Comparison of ENCODE assay signal across 19 cellular contexts in the genomic region with DNA sequence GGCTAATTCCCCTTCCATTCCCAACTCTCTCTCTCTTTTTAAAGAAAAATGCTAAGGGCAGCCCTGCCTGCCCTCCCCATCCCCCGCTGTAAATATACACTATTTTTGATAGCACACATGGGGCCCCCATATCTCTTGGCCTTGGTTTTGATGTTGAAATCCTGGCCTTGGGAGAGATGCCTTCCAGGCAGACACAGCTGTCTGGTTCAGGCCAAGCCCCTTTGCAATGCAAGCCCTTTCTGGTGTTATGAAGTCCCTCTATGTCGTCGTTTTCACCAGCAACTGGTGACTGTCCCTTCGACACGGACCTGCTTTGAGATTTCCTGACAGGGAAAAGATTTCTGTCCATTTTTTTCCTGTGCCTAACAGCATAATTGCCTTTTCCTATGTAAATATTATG. TPM values are rescaled to one million over a fixed set of nuclear protein-coding genes. Genes with fewer than 3 reads are reported as not detected.
A peak's percentile ranks its signal among the peaks of the same experiment; 100 is the strongest.
DNase-seq lines count a peak whose midpoint lies in the region; ATAC-seq and TF ChIP-seq lines count a peak whose summit lies in the region.
"Had no signal": no experiment of that assay in that cellular context is flagged by ENCODE, and none has a peak within 500 bp of the region (broad histone marks: within the 10 kb centered on the region; RNA-seq: fewer than 3 reads in every experiment).

No MANE protein-coding gene starts in this region.

- peaks cover 24% of the 10 kb centered on the region for H3K4me1 Mint-ChIP-seq in CD4-positive, alpha-beta T cell (ENCODE audit: low read depth)
- peaks cover 7% of the 10 kb centered on the region for H3K4me1 Mint-ChIP-seq in osteocyte (ENCODE audit: unreplicated experiment)

- intact Hi-C loops in CD4-positive, alpha-beta T cell (cut with DNase I, micrococcal nuclease), result loop anchor here in 1 of 2 experiments (10.0 kb wide), 1 partner anchor 355 kb away; no protein-coding TSS in a partner anchor

- no peaks in the 10 kb centered on the region for H3K36me3 Mint-ChIP-seq in CD4-positive, alpha-beta T cell (ENCODE audit: low read depth)
- H3K36me3 Mint-ChIP-seq in osteocyte (ENCODE audit: unreplicated experiment), result no peaks in the 10 kb centered on the region

- no peak for ATAC-seq in CD4-positive, alpha-beta T cell (ENCODE audit: poor library complexity)
- ATAC-seq: psoas muscle had no signal

- H3K9me3 Mint-ChIP-seq in CD4-positive, alpha-beta T cell, result no peaks in the 10 kb centered on the region
- no peaks in the 10 kb centered on the region for H3K9me3 Mint-ChIP-seq in osteocyte (ENCODE audit: unreplicated experiment)

- H3K27ac ChIP-seq in CD4-positive, alpha-beta T cell (ENCODE audit: low read depth, low read length), result no peak overlapping the region
- H3K27ac ChIP-seq: brain microvascular endothelial cell, dorsolateral prefrontal cortex, KMS-11, psoas muscle had no signal

- H3K27ac Mint-ChIP-seq in CD4-positive, alpha-beta T cell, result no peak overlapping the region
- H3K27ac Mint-ChIP-seq in osteocyte (ENCODE audit: unreplicated experiment), result no peak overlapping the region
- H3K27ac Mint-ChIP-seq: H9 had no signal

- TF ChIP-seq CTCF in CD4-positive, alpha-beta T cell (IDR thresholded peaks at IDR 0.05), result no peak
- no peak for TF ChIP-seq CTCF in osteocyte (IDR thresholded peaks at IDR 0.05)

- DNase-seq in CD4-positive, alpha-beta T cell, result no peak
- DNase-seq in H7 (peak; percentile 16), iPS-NIHi11 (ENCODE audit: low spot score) (peak; percentile 1), osteocyte (ENCODE audit: extremely low spot score, unreplicated experiment) (peak; percentile 64), SK-N-DZ (ENCODE audit: low spot score) (no peak), NCI-H345 (lab: John Stamatoyannopoulos, UW) (no peak)
- no peak for DNase-seq in stimulated activated CD8-positive, alpha-beta memory T cell treated with anti-CD3 and anti-CD28 coated beads, Interleukin-4, amount 100 ng/mL, for 48 hours
- DNase-seq: activated naive CD4-positive, alpha-beta T cell; brain microvascular endothelial cell; dorsolateral prefrontal cortex; GDM1; H9; kidney glomerular epithelial cell; NCI-H1092 treated with DMSO at 0.1 percent for 48 hours; NCI-H2171; psoas muscle; substantia nigra had no signal

- peak overlapping the region; percentile 42 for H3K4me3 Mint-ChIP-seq in CD4-positive, alpha-beta T cell
- H3K4me3 Mint-ChIP-seq in osteocyte (ENCODE audit: unreplicated experiment), result no peak overlapping the region

- H3K27me3 Mint-ChIP-seq in CD4-positive, alpha-beta T cell, result peaks cover 50% of the 10 kb centered on the region
- peaks cover 37% of the 10 kb centered on the region for H3K27me3 Mint-ChIP-seq in osteocyte (ENCODE audit: unreplicated experiment)

- POLR2A ChIA-PET in CD4-positive, alpha-beta T cell (lab: Charles Lee), result no interaction called here

- no peaks in the 10 kb centered on the region for H3K9me3 ChIP-seq in CD4-positive, alpha-beta T cell (ENCODE audit: control insufficient read depth, low read length)
- H3K9me3 ChIP-seq: psoas muscle had no signal

- no peaks in the 10 kb centered on the region for H3K36me3 ChIP-seq in H7 (replicated peaks; ENCODE audit: control insufficient read depth, insufficient read depth, low read length)
- H3K36me3 ChIP-seq: brain microvascular endothelial cell had no signal

- H3K4me3 ChIP-seq in H7 (ENCODE audit: insufficient read depth, low read depth, low read length), result no peak overlapping the region
- H3K4me3 ChIP-seq: psoas muscle had no signal

- H3K27me3 ChIP-seq in CD4-positive, alpha-beta T cell (ENCODE audit: control insufficient read depth, insufficient read depth, low read length), result peaks cover 35% of the 10 kb centered on the region
- H3K27me3 ChIP-seq in H7 (ENCODE audit: control insufficient read depth, insufficient read depth, low read length), result peaks cover 31% of the 10 kb centered on the region

- CTCF ChIA-PET in CD4-positive, alpha-beta T cell (lab: Charles Lee), result no interaction called here

RNA-seq across cellular contexts. Expression of a gene that starts 3.0 kb away (rescaled TPM):
- total RNA-seq in CD4-positive, alpha-beta T cell, result under 1 TPM in 1 of 2 experiments, not detected in 1; 0.05 TPM
- 1.9 and 4.3 TPM in 2 replicates for total RNA-seq in H7 (2014; rRNA removed; shearing (Covaris generic))
- not detected in 2 replicates for total RNA-seq in osteocyte
- polyA plus RNA-seq in SK-N-DZ (2014; cell fraction: cytosol; rRNA removed), result 8.5 and 8.9 TPM in 2 replicates
- 5.5 and 8.7 TPM in 2 replicates for polyA plus RNA-seq in SK-N-DZ (2014; cell fraction: nucleus; rRNA removed)
- total RNA-seq: T-helper 1 cell treated with Interleukin-12 subunit alpha and Interleukin-12 subunit beta and Interleukin-4 antibody, amounts not matched to agents 30 ng/mL and 1 ng/mL, for 36 hours had no signal

Comparison
In these comparisons a context has a peak if more than half of its experiments do, and no peak if none do; other contexts are left out.
1. DNase-seq: peak in H7 (single experiment), iPS-NIHi11 (single experiment) and osteocyte (single experiment); none in CD4-positive, alpha-beta T cell (0 of 10), SK-N-DZ (single experiment), stimulated activated CD8-positive, alpha-beta memory T cell treated with anti-CD3 and anti-CD28 coated beads, Interleukin-4, amount 100 ng/mL, for 48 hours (single experiment) and NCI-H345 (single experiment).